ENCODE assay signal across 11 cellular contexts in genomic region chr4:184427093-184427492, GRCh38. TPM values are rescaled to one million over a fixed set of nuclear protein-coding genes. Genes with fewer than 3 reads are reported as not detected.
DNase-seq lines count a peak whose midpoint lies in the region; ATAC-seq lines count a peak whose summit lies in the region.
"Had no signal": no experiment of that assay in that cellular context is flagged by ENCODE, and none has a peak within 500 bp of the region (broad histone marks: within the 10 kb centered on the region; RNA-seq: fewer than 3 reads in every experiment).

No MANE protein-coding gene starts in this region.

- no peaks in the 10 kb centered on the region for H3K27me3 Mint-ChIP-seq in activated T-cell treated with anti-CD3 and anti-CD28 coated beads, Interleukin-2, amount 50 U/mL, for 72 hours (ENCODE audit: low read depth)
- no peaks in the 10 kb centered on the region for H3K27me3 Mint-ChIP-seq in T-helper 2 cell treated with Interferon-gamma antibody and Interleukin-4, amounts not matched to agents 5 μg/mL and 100 μg/mL, for 36 hours (ENCODE audit: low read depth)
- no peaks in the 10 kb centered on the region for H3K27me3 Mint-ChIP-seq in stimulated activated memory B cell treated with anti-CD40 and anti-IgM and Interleukin-4, amounts not matched to agents 10 μg/mL and 1 μg/mL and 100 μg/mL, for 72 hours

- peaks cover 58% of the 10 kb centered on the region for H3K4me1 Mint-ChIP-seq in activated T-cell treated with anti-CD3 and anti-CD28 coated beads, Interleukin-2, amount 50 U/mL, for 72 hours (ENCODE audit: low read depth)
- H3K4me1 Mint-ChIP-seq in T-helper 2 cell treated with Interferon-gamma antibody and Interleukin-4, amounts not matched to agents 5 μg/mL and 100 μg/mL, for 36 hours (ENCODE audit: low read depth) = peaks cover 51% of the 10 kb centered on the region
- H3K4me1 Mint-ChIP-seq in stimulated activated memory B cell treated with anti-CD40 and anti-IgM and Interleukin-4, amounts not matched to agents 10 μg/mL and 1 μg/mL and 100 μg/mL, for 72 hours = peaks cover 66% of the 10 kb centered on the region

- peak overlapping the region; percentile 19 for H3K27ac ChIP-seq in epithelial cell of prostate

- DNase-seq in activated T-cell treated with anti-CD3 and anti-CD28 coated beads, Interleukin-2, amount 50 U/mL, for 72 hours = no peak
- DNase-seq in activated T-cell treated with anti-CD3 and anti-CD28 coated beads for 4 hours = no peak
- DNase-seq in T-helper 2 cell treated with Interferon-gamma antibody and Interleukin-4, amounts not matched to agents 5 μg/mL and 100 μg/mL, for 36 hours (ENCODE audit: low spot score) = no peak
- DNase-seq in epithelial cell of prostate (ENCODE audit: low read depth, low spot score) = no peak
- no peak for DNase-seq in NCI-H69 (lab: John Stamatoyannopoulos, UW)
- DNase-seq: activated T-cell treated with anti-CD3 and anti-CD28 coated beads, Interleukin-2, amount 50 U/mL, for 48 hours; GF-D8; NCI-H1417 treated with DMSO at 0.1 percent for 48 hours had no signal

- peaks cover 22 to 34% of the 10 kb centered on the region in 2 donors for H3K36me3 Mint-ChIP-seq in activated T-cell treated with anti-CD3 and anti-CD28 coated beads, Interleukin-2, amount 50 U/mL, for 72 hours (ENCODE audit: insufficient read depth in 2 of 2)
- peaks cover 69% of the 10 kb centered on the region for H3K36me3 Mint-ChIP-seq in T-helper 2 cell treated with Interferon-gamma antibody and Interleukin-4, amounts not matched to agents 5 μg/mL and 100 μg/mL, for 36 hours (ENCODE audit: low read depth)
- peaks cover 73% of the 10 kb centered on the region for H3K36me3 Mint-ChIP-seq in stimulated activated memory B cell treated with anti-CD40 and anti-IgM and Interleukin-4, amounts not matched to agents 10 μg/mL and 1 μg/mL and 100 μg/mL, for 72 hours

- H3K4me3 Mint-ChIP-seq in activated T-cell treated with anti-CD3 and anti-CD28 coated beads, Interleukin-2, amount 50 U/mL, for 72 hours = no peak overlapping the region
- H3K4me3 Mint-ChIP-seq in T-helper 2 cell treated with Interferon-gamma antibody and Interleukin-4, amounts not matched to agents 5 μg/mL and 100 μg/mL, for 36 hours = peak overlapping the region; percentile 36
- H3K4me3 Mint-ChIP-seq in stimulated activated memory B cell treated with anti-CD40 and anti-IgM and Interleukin-4, amounts not matched to agents 10 μg/mL and 1 μg/mL and 100 μg/mL, for 72 hours = no peak overlapping the region

- H3K27ac Mint-ChIP-seq in activated T-cell treated with anti-CD3 and anti-CD28 coated beads, Interleukin-2, amount 50 U/mL, for 72 hours = peak overlapping the region; percentile 79
- peak overlapping the region; percentile 56 for H3K27ac Mint-ChIP-seq in T-helper 2 cell treated with Interferon-gamma antibody and Interleukin-4, amounts not matched to agents 5 μg/mL and 100 μg/mL, for 36 hours
- peak overlapping the region; percentile 62 for H3K27ac Mint-ChIP-seq in stimulated activated memory B cell treated with anti-CD40 and anti-IgM and Interleukin-4, amounts not matched to agents 10 μg/mL and 1 μg/mL and 100 μg/mL, for 72 hours

- ATAC-seq in activated T-cell treated with anti-CD3 and anti-CD28 coated beads, Interleukin-2, amount 50 U/mL, for 72 hours (replicated peaks in 1 of 2) = no peak
- ATAC-seq in stimulated activated memory B cell treated with anti-CD40 and anti-IgM and Interleukin-4, amounts not matched to agents 10 μg/mL and 1 μg/mL and 100 μg/mL, for 72 hours = no peak
- ATAC-seq in HG03521 (IDR thresholded peaks at IDR 0.05; ENCODE audit: unreplicated experiment) (no peak), HG03045 (IDR thresholded peaks at IDR 0.05; ENCODE audit: unreplicated experiment) (no peak)

- peaks cover 2% of the 10 kb centered on the region in 2 donors for H3K9me3 Mint-ChIP-seq in activated T-cell treated with anti-CD3 and anti-CD28 coated beads, Interleukin-2, amount 50 U/mL, for 72 hours
- peaks cover 4% of the 10 kb centered on the region for H3K9me3 Mint-ChIP-seq in T-helper 2 cell treated with Interferon-gamma antibody and Interleukin-4, amounts not matched to agents 5 μg/mL and 100 μg/mL, for 36 hours
- peaks cover 3% of the 10 kb centered on the region for H3K9me3 Mint-ChIP-seq in stimulated activated memory B cell treated with anti-CD40 and anti-IgM and Interleukin-4, amounts not matched to agents 10 μg/mL and 1 μg/mL and 100 μg/mL, for 72 hours

RNA-seq across cellular contexts. Expression of gene IRF2, which starts 47.3 kb away (rescaled TPM):
- 10 to 100 TPM; 70.3 TPM for total RNA-seq in activated T-cell treated with anti-CD3 and anti-CD28 coated beads, Interleukin-2, amount 50 U/mL, for 72 hours
